8 cellular contexts compared by ENCODE assay signal in genomic region chr17:36463916-36464764, GRCh38. TPM values are rescaled to one million over a fixed set of nuclear protein-coding genes. Genes with fewer than 3 reads are reported as not detected.
DNase-seq lines count a peak whose midpoint lies in the region; ATAC-seq, FAIRE-seq and TF ChIP-seq lines count a peak whose summit lies in the region.

No MANE protein-coding gene starts in this region.

- POLR2A ChIA-PET in GM12878 (lab: Charles Lee) = no interaction called here

- H3K27me3 ChIP-seq in GM12878 (replicated peaks in 1 of 2; ENCODE audit: control insufficient read depth in 2 of 2, insufficient read depth in 2 of 2, low read length in 1 of 2) = peaks cover 4 to 9% of the 10 kb centered on the region in 2 experiments; a peak in 3 of 4 replicates

- RAD21 ChIA-PET in GM12878 (lab: Charles Lee; ENCODE audit: unreplicated experiment) = no interaction called here

- CTCF ChIA-PET in GM12878 (lab: Yijun Ruan, JAX) = no interaction called here

- no peaks in the 10 kb centered on the region for H3K4me1 ChIP-seq in GM12878 (ENCODE audit: control insufficient read depth, insufficient read depth, low read length)

- no peak for TF ChIP-seq CTCF in GM12878 (IDR thresholded peaks at IDR 0.05 in 2 of 3, conservative IDR thresholded peaks at IDR 0.05 in 1 of 3; ENCODE audit: control insufficient read depth in 2 of 3, extremely low read depth in 1 of 3, insufficient read depth in 1 of 3, low read depth in 3 of 3, low read length in 3 of 3)

- no peak overlapping the region for H3K4me2 ChIP-seq in GM12878 (ENCODE audit: control insufficient read depth, insufficient read depth)

- TF ChIP-seq POLR2A in GM12878 (IDR thresholded peaks at IDR 0.05; ENCODE audit: low read depth, low read length) = no peak

- H2AFZ ChIP-seq in GM12878 (ENCODE audit: control insufficient read depth, low read depth, low read length) = no peak overlapping the region

- WGBS in GM12878 (ENCODE audit: insufficient coverage, insufficient replicate concordance, low lambda C conversion rate, missing lambda C conversion rate) = 40% methylated on average over 52 of the region's 54 CpGs

- TF ChIP-seq RAD21 in GM12878 (IDR thresholded peaks at IDR 0.05; ENCODE audit: insufficient read depth, low read depth, low read length) = no peak

- H3K9me3 ChIP-seq in GM12878 (replicated peaks; ENCODE audit: control insufficient read depth, insufficient read depth, low read length) = no peaks in the 10 kb centered on the region

- in situ Hi-C loops in GM12878 (cut with MboI) = no loop called here

- H3K36me3 ChIP-seq in GM12878 (ENCODE audit: control insufficient read depth in 2 of 2, insufficient read depth in 2 of 2, low read length in 1 of 2) = no peaks in the 10 kb centered on the region

- intact Hi-C loops in GM12878 (cut with micrococcal nuclease; ENCODE audit: unreplicated experiment) = no loop called here

- peak; percentile 21 for DNase-seq in NCI-H748 (lab: John Stamatoyannopoulos, UW; ENCODE audit: unreplicated experiment)
- no peak for DNase-seq in NCI-H748 treated with DMSO at 0.1 percent for 48 hours (lab: John Stamatoyannopoulos, UW)
- peak; percentile 92 for DNase-seq in RKO (ENCODE audit: low spot score)
- DNase-seq in GM12878 (ENCODE audit: low read depth, low spot score) = no peak
- peak; percentile 89 for DNase-seq in kidney tubule cell (ENCODE audit: low spot score)
- peak in 2 of 3 experiments; percentile 18 to 64 for DNase-seq in stimulated activated CD4-positive, alpha-beta T cell treated with anti-CD3 and anti-CD28 coated beads, TNF-alpha, amount 100 ng/mL, for 24 hours (ENCODE audit: low read depth in 3 of 3)

- ATAC-seq in GM12878 (peak; percentile 87), GM19455 (IDR thresholded peaks at IDR 0.05; ENCODE audit: unreplicated experiment) (no peak), HG03095 (IDR thresholded peaks at IDR 0.05; ENCODE audit: unreplicated experiment) (no peak)

- H3K79me2 ChIP-seq in GM12878 (ENCODE audit: control insufficient read depth, insufficient read depth, low read length) = no peaks in the 10 kb centered on the region

- no peaks in the 10 kb centered on the region; the same call in 1 of the 2 replicates for H4K20me1 ChIP-seq in GM12878 (ENCODE audit: control insufficient read depth, insufficient read depth)

- BruUV-seq in GM12878 (replicated peaks; lab: Mats Ljungman, UMichigan) = no TSS peak

- TF ChIP-seq EP300 in GM12878 (IDR thresholded peaks at IDR 0.05; ENCODE audit: borderline replicate concordance in 1 of 2, control insufficient read depth in 1 of 2, low read depth in 2 of 2, low read length in 2 of 2) = no peak

- H3K9ac ChIP-seq in GM12878 (ENCODE audit: control insufficient read depth, insufficient read depth, low read length) = no peak overlapping the region

- H3K27ac ChIP-seq in GM12878 (ENCODE audit: control insufficient read depth, insufficient read depth) = no peak overlapping the region

- SMC1A ChIA-PET in GM12878 (lab: Charles Lee; ENCODE audit: uncharacterized antibody, unreplicated experiment) = no interaction called here

- FAIRE-seq in GM12878 (lab: Jason Lieb, UNC) = no peak

- no peak overlapping the region for H3K4me3 ChIP-seq in GM12878

TF ChIP-seq in GM12878, 131 proteins besides CTCF, POLR2A, EP300 and RAD21:
- TF ChIP-seq KAT2A (conservative IDR thresholded peaks at IDR 0.05; ENCODE audit: control insufficient read depth, low read depth, low read length) = no peak
- TF ChIP-seq NR2C2 (IDR thresholded peaks at IDR 0.05; ENCODE audit: borderline replicate concordance, control insufficient read depth, insufficient read length, low read depth) = no peak
- peak; percentile 90 for TF ChIP-seq REST (IDR thresholded peaks at IDR 0.05; ENCODE audit: low read depth, low read length)

RNA-seq across cellular contexts. Expression of gene ZNHIT3, which starts 22.3 kb away (rescaled TPM):
- 28.1 and 32.6 TPM in 2 replicates for total RNA-seq in GM12878 (2013; cell fraction: nucleolus; rRNA removed)
- total RNA-seq in GM12878 (2014; rRNA removed) = 36.1 and 39.9 TPM in 2 replicates
- 48.1 and 53.3 TPM in 2 replicates for total RNA-seq in GM12878 (2014; rRNA removed; fragmentation: Illumina TruSeq; extraction: Trizol)
- total RNA-seq in GM12878 (2021) = 31.8 and 34.1 TPM in 2 replicates
- 73.0 TPM for polyA plus RNA-seq in GM12878 (2011; ENCODE audit: low read depth)
- polyA plus RNA-seq in GM12878 (2011; rRNA removed) = 116 and 141 TPM in 2 replicates
- 72.8 and 80.4 TPM in 2 replicates for polyA plus RNA-seq in GM12878 (2011; cell fraction: cytosol; rRNA removed)
- 36.5 and 50.1 TPM in 2 replicates for polyA plus RNA-seq in GM12878 (2011; cell fraction: nucleus; rRNA removed)
- 45.6 and 56.0 TPM in 2 replicates for polyA plus RNA-seq in GM12878 (2012)
- 44.8 and 48.5 TPM in 2 replicates for polyA plus RNA-seq in GM12878 (2014; fragmentation: Illumina TruSeq; extraction: Trizol)
- 100 to 1,000 TPM; 110 to 128 TPM for polyA plus RNA-seq in GM12878 (2014; fragmentation: Nextera tagmentation; extraction: Ambion mirVana)
- polyA plus RNA-seq in GM12878 (2014; rRNA removed) = 37.8 and 38.7 TPM in 2 replicates
- 10 to 100 TPM; 62.7 to 66.9 TPM for polyA plus RNA-seq in GM12878 (2016; fragmentation: Nextera tagmentation; extraction: Ambion mirVana)
- 41.3 and 43.3 TPM in 2 replicates for polyA minus RNA-seq in GM12878 (2011; rRNA and poly(A)+ RNA removed)
- 6.7 and 9.5 TPM in 2 replicates for polyA minus RNA-seq in GM12878 (2011; cell fraction: cytosol; rRNA and poly(A)+ RNA removed)
- polyA minus RNA-seq in GM12878 (2011; cell fraction: nucleus; rRNA and poly(A)+ RNA removed) = 10.8 and 18.0 TPM in 2 replicates

Comparison
In these comparisons a context has a peak if more than half of its experiments do, and no peak if none do; other contexts are left out.
1. DNase-seq: peak in NCI-H748 (single experiment), RKO (single experiment), kidney tubule cell (single experiment) and stimulated activated CD4-positive, alpha-beta T cell treated with anti-CD3 and anti-CD28 coated beads, TNF-alpha, amount 100 ng/mL, for 24 hours (2 of 3); none in NCI-H748 treated with DMSO at 0.1 percent for 48 hours (single experiment) and GM12878 (single experiment).